ENCODE assay signal across 22 cellular contexts in genomic region chr15:78360958-78361714, GRCh38. TPM values are rescaled to one million over a fixed set of nuclear protein-coding genes. Genes with fewer than 3 reads are reported as not detected.
DNase-seq lines count a peak whose midpoint lies in the region; ATAC-seq and TF ChIP-seq lines count a peak whose summit lies in the region.
"Had no signal": no experiment of that assay in that cellular context is flagged by ENCODE, and none has a peak within 500 bp of the region (broad histone marks: within the 10 kb centered on the region; RNA-seq: fewer than 3 reads in every experiment).

No MANE protein-coding gene starts in this region.

- DNase-seq in Karpas-422 = peak; percentile 52
- no peak for DNase-seq in RWPE2 (ENCODE audit: low spot score)
- peak; percentile 59 for DNase-seq in iPS-NIHi11 (ENCODE audit: low spot score)
- DNase-seq in GM10248 (ENCODE audit: extremely low spot score) = no peak
- DNase-seq: activated CD4-positive, alpha-beta T cell treated with anti-CD3 and anti-CD28 coated beads, Interleukin-2, amount 50 U/mL, for 1 hour; activated naive CD4-positive, alpha-beta T cell treated with anti-CD3 and anti-CD28 coated beads for 36 hours; activated T-cell treated with anti-CD3 and anti-CD28 coated beads for 4 hours; HCEC 1CT; NCI-H1694; OCI-M1; posterior cingulate gyrus had no signal

- no peaks in the 10 kb centered on the region for H3K4me1 Mint-ChIP-seq in stimulated activated memory B cell treated with anti-CD40 and anti-IgM and Interleukin-4, amounts not matched to agents 10 μg/mL and 1 μg/mL and 100 μg/mL, for 72 hours

- H3K9ac ChIP-seq in Karpas-422 (ENCODE audit: low read length) = no peak overlapping the region

- H3K9me3 Mint-ChIP-seq in stimulated activated memory B cell treated with anti-CD40 and anti-IgM and Interleukin-4, amounts not matched to agents 10 μg/mL and 1 μg/mL and 100 μg/mL, for 72 hours = no peaks in the 10 kb centered on the region
- H3K9me3 Mint-ChIP-seq: activated naive CD4-positive, alpha-beta T cell treated with anti-CD3 and anti-CD28 coated beads for 36 hours had no signal

- H3K4me3 ChIP-seq in Karpas-422 (ENCODE audit: low read length) = no peak overlapping the region
- H3K4me3 ChIP-seq in RWPE2 (ENCODE audit: severe bottlenecking) = no peak overlapping the region
- H3K4me3 ChIP-seq: coronary artery, gastrocnemius medialis, smooth muscle cell, thoracic aorta had no signal

- H3K4me2 ChIP-seq in Karpas-422 (ENCODE audit: low read depth, low read length, poor library complexity, severe bottlenecking) = no peak overlapping the region
- H3K4me2 ChIP-seq: smooth muscle cell had no signal

- no peaks in the 10 kb centered on the region for H3K9me2 ChIP-seq in Karpas-422 (replicated peaks; ENCODE audit: insufficient read depth, low read length)

- CTCF ChIA-PET in GM10248 (lab: Yijun Ruan, JAX) = no interaction called here

- H3K27ac Mint-ChIP-seq in stimulated activated memory B cell treated with anti-CD40 and anti-IgM and Interleukin-4, amounts not matched to agents 10 μg/mL and 1 μg/mL and 100 μg/mL, for 72 hours = no peak overlapping the region
- H3K27ac Mint-ChIP-seq: activated naive CD4-positive, alpha-beta T cell treated with anti-CD3 and anti-CD28 coated beads for 36 hours had no signal

- H3K36me3 ChIP-seq in Karpas-422 (ENCODE audit: insufficient read depth, low read length) (no peaks in the 10 kb centered on the region), RWPE2 (ENCODE audit: low read depth) (no peaks in the 10 kb centered on the region)
- H3K36me3 ChIP-seq: gastrocnemius medialis, thoracic aorta had no signal

- no peak overlapping the region for H2AFZ ChIP-seq in Karpas-422 (ENCODE audit: low read length)

- POLR2A ChIA-PET in GM10248 (lab: Yijun Ruan, JAX) = no interaction called here

- no peak for TF ChIP-seq CTCF in RWPE2 (IDR thresholded peaks at IDR 0.05; ENCODE audit: poor library complexity, severe bottlenecking)
- TF ChIP-seq CTCF in GM10248 (IDR thresholded peaks at IDR 0.05; ENCODE audit: control extremely low read depth, extremely low read depth, low read depth, missing control alignments) = no peak

- no peak overlapping the region for H3K4me3 Mint-ChIP-seq in stimulated activated memory B cell treated with anti-CD40 and anti-IgM and Interleukin-4, amounts not matched to agents 10 μg/mL and 1 μg/mL and 100 μg/mL, for 72 hours
- H3K4me3 Mint-ChIP-seq: activated naive CD4-positive, alpha-beta T cell treated with anti-CD3 and anti-CD28 coated beads for 36 hours had no signal

- no peaks in the 10 kb centered on the region for H4K20me1 ChIP-seq in Karpas-422 (ENCODE audit: insufficient read depth, low read depth, low read length)

- H3K27me3 Mint-ChIP-seq in stimulated activated memory B cell treated with anti-CD40 and anti-IgM and Interleukin-4, amounts not matched to agents 10 μg/mL and 1 μg/mL and 100 μg/mL, for 72 hours = peaks cover 32% of the 10 kb centered on the region

- H3K27ac ChIP-seq in Karpas-422 (ENCODE audit: low read length) (no peak overlapping the region), RWPE2 (ENCODE audit: poor library complexity, severe bottlenecking) (no peak overlapping the region)
- H3K27ac ChIP-seq: coronary artery, gastrocnemius medialis, thoracic aorta had no signal

- H3K27me3 ChIP-seq in Karpas-422 (ENCODE audit: low read length) (no peaks in the 10 kb centered on the region; the same call in 1 of the 2 replicates), RWPE2 (ENCODE audit: insufficient read depth, poor library complexity, severe bottlenecking) (no peaks in the 10 kb centered on the region)

- no peaks in the 10 kb centered on the region for H3K9me3 ChIP-seq in Karpas-422 (ENCODE audit: low read length)
- H3K9me3 ChIP-seq in RWPE2 (ENCODE audit: severe bottlenecking) = no peaks in the 10 kb centered on the region
- H3K9me3 ChIP-seq: gastrocnemius medialis, thoracic aorta had no signal

- H3K4me1 ChIP-seq in Karpas-422 (ENCODE audit: low read length) = peaks cover 4% of the 10 kb centered on the region
- no peaks in the 10 kb centered on the region for H3K4me1 ChIP-seq in RWPE2 (ENCODE audit: insufficient read depth, poor library complexity, severe bottlenecking)

- H3K36me3 Mint-ChIP-seq in stimulated activated memory B cell treated with anti-CD40 and anti-IgM and Interleukin-4, amounts not matched to agents 10 μg/mL and 1 μg/mL and 100 μg/mL, for 72 hours = no peaks in the 10 kb centered on the region

- ATAC-seq in RWPE2 (ENCODE audit: low read depth) = peak; percentile 22; the same call in 1 of the 3 replicates
- ATAC-seq in stimulated activated memory B cell treated with anti-CD40 and anti-IgM and Interleukin-4, amounts not matched to agents 10 μg/mL and 1 μg/mL and 100 μg/mL, for 72 hours = peak; percentile 55
- ATAC-seq in GM21529 (IDR thresholded peaks at IDR 0.05; ENCODE audit: unreplicated experiment) = no peak
- no peak for ATAC-seq in GM19395 (IDR thresholded peaks at IDR 0.05; ENCODE audit: unreplicated experiment)

- H3K79me2 ChIP-seq in Karpas-422 (ENCODE audit: low read length) = no peaks in the 10 kb centered on the region

RNA-seq across cellular contexts. Expression of gene CRABP1, which starts 21.0 kb away (rescaled TPM):
- total RNA-seq in Karpas-422 (2014; rRNA removed; shearing (Covaris generic); ENCODE audit: low replicate concordance) = not detected in 2 replicates
- total RNA-seq: epithelial cell of proximal tubule, gastrocnemius medialis, liver, myocyte, SK-MEL-5 had no signal

Comparison
In these comparisons a context has a peak if more than half of its experiments do, and no peak if none do; other contexts are left out.
1. DNase-seq: peak in Karpas-422 (single experiment) and iPS-NIHi11 (single experiment); none in RWPE2 (single experiment) and GM10248 (single experiment).
2. ATAC-seq: peak in RWPE2 (single experiment) and stimulated activated memory B cell treated with anti-CD40 and anti-IgM and Interleukin-4, amounts not matched to agents 10 μg/mL and 1 μg/mL and 100 μg/mL, for 72 hours (single experiment); none in GM21529 (single experiment) and GM19395 (single experiment).